In the genomic region with DNA sequence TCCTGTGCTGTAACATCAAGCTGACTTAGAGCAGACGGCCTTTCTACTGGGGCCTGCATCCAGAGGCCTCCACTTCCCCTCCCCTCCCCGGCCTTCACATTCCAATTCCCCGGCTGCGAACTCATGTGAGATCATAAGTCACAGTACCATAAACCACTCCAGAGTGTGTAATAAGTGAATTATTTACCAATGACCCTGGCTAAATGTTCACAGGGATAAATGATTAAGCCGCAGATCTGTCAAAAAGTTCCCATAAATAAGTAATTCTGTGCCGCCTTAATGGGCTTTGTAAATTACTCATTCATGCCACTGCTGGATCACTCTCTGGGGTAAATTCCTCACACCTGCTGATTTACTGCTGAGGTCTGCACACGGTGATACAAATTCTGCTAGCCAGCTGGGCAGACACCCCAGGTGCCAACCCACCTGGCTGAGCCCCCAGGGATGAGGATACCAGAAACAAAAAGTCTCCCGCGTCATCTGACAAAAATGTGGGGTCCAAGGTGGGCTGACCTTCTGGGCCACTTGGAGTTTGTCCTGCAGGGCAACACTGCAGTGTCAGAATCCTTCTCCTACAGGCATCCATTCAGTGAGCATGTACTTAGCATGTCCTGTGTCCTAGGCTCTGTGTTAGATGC, we compare ENCODE assay signal across 14 cellular contexts. TPM values are rescaled to one million over a fixed set of nuclear protein-coding genes. Genes with fewer than 3 reads are reported as not detected.
DNase-seq lines count a peak whose midpoint lies in the region; ATAC-seq, FAIRE-seq and TF ChIP-seq lines count a peak whose summit lies in the region.
"Had no signal": no experiment of that assay in that cellular context is flagged by ENCODE, and none has a peak within 500 bp of the region (broad histone marks: within the 10 kb centered on the region; RNA-seq: fewer than 3 reads in every experiment).

No MANE protein-coding gene starts in this region.

- H3K79me2 ChIP-seq in Karpas-422 (ENCODE audit: low read length), result no peaks in the 10 kb centered on the region

- no peak overlapping the region for H3K4me3 ChIP-seq in fibroblast of villous mesenchyme (ENCODE audit: low read depth, low read length)
- no peak overlapping the region for H3K4me3 ChIP-seq in pancreas
- no peak overlapping the region for H3K4me3 ChIP-seq in Karpas-422 (ENCODE audit: low read length)
- H3K4me3 ChIP-seq: BLaER1, tibial nerve had no signal

- H3K4me1 ChIP-seq in pancreas, result peaks cover 0 to 15% (median 13%) of the 10 kb centered on the region in 3 donors
- no peaks in the 10 kb centered on the region; the same call in 1 of the 2 replicates for H3K4me1 ChIP-seq in Karpas-422 (ENCODE audit: low read length)

- FAIRE-seq in RCC 7860 (lab: Jason Lieb, UNC) (peak; percentile 100), pancreas (lab: Jason Lieb, UNC) (no peak)

- peak; percentile 77 to 87 (median 82) for ATAC-seq in pancreas
- no peak for ATAC-seq in GM18867 (IDR thresholded peaks at IDR 0.05; ENCODE audit: unreplicated experiment)
- ATAC-seq: right cardiac atrium had no signal

- H3K36me3 ChIP-seq in pancreas (no peaks in the 10 kb centered on the region), Karpas-422 (ENCODE audit: insufficient read depth, low read length) (no peaks in the 10 kb centered on the region)
- H3K36me3 ChIP-seq: BLaER1, tibial nerve had no signal

- intact Hi-C loops in pancreas (cut with DNase I), result no loop called here

- H3K27ac ChIP-seq in pancreas, result peak overlapping the region; percentile 43 to 76 (median 56)
- no peak overlapping the region for H3K27ac ChIP-seq in Karpas-422 (ENCODE audit: low read length)
- H3K27ac ChIP-seq: BLaER1, tibial nerve had no signal

- no peaks in the 10 kb centered on the region for H4K20me1 ChIP-seq in Karpas-422 (ENCODE audit: insufficient read depth, low read depth, low read length)
- H4K20me1 ChIP-seq: BLaER1 had no signal

- H3K9me2 ChIP-seq in Karpas-422 (replicated peaks; ENCODE audit: insufficient read depth, low read length), result no peaks in the 10 kb centered on the region

- DNase-seq in AG20443 (ENCODE audit: low spot score) (peak; percentile 40), RCC 7860 (ENCODE audit: low spot score) (peak; percentile 99), fibroblast of villous mesenchyme (ENCODE audit: low read depth) (peak; percentile 83), pancreas (peak in 4 of 6 donors; percentile 55 to 76 (median 66)), activated gamma-delta T cell (lab: John Stamatoyannopoulos, UW) (no peak), T1000 (lab: John Stamatoyannopoulos, UW) (no peak), Karpas-422 (no peak)
- DNase-seq: H7, KBM-7, NCI-H2081, right cardiac atrium had no signal

- no peak overlapping the region for H3K4me2 ChIP-seq in Karpas-422 (ENCODE audit: low read depth, low read length, poor library complexity, severe bottlenecking)
- H3K4me2 ChIP-seq: BLaER1 had no signal

- H3K27me3 ChIP-seq in pancreas (no peaks in the 10 kb centered on the region), Karpas-422 (ENCODE audit: low read length) (no peaks in the 10 kb centered on the region)
- H3K27me3 ChIP-seq: BLaER1 had no signal

- no peak overlapping the region for H2AFZ ChIP-seq in Karpas-422 (ENCODE audit: low read length)

- H3K9me3 ChIP-seq in pancreas (no peaks in the 10 kb centered on the region), Karpas-422 (ENCODE audit: low read length) (no peaks in the 10 kb centered on the region)

- TF ChIP-seq CTCF in fibroblast of villous mesenchyme (IDR thresholded peaks at IDR 0.05; ENCODE audit: insufficient read depth, low read depth, low read length), result no peak
- no peak for TF ChIP-seq CTCF in pancreas (IDR thresholded peaks at IDR 0.05)

- 32 to 37% methylated on average over 9 of the region's 9 CpGs for WGBS in pancreas, 2 donors

- no peak overlapping the region for H3K9ac ChIP-seq in Karpas-422 (ENCODE audit: low read length)
- H3K9ac ChIP-seq: BLaER1 had no signal

RNA-seq across cellular contexts. Expression of gene KIRREL1, which starts 27.3 kb away (rescaled TPM):
- 120 TPM in 2 replicates for total RNA-seq in fibroblast of villous mesenchyme
- total RNA-seq in pancreas, result 10 to 100 TPM in 1 of 6 donors, 1 to 10 TPM in 5; 1.9 to 13.0 (median 4.9) TPM
- polyA plus RNA-seq in pancreas, result 1 to 10 TPM; 2.5 to 3.8 TPM
- not detected in 2 replicates for total RNA-seq in Karpas-422 (2014; rRNA removed; shearing (Covaris generic); ENCODE audit: low replicate concordance)

Comparison
In these comparisons a context has a peak if more than half of its experiments do, and no peak if none do; other contexts are left out.
1. DNase-seq: peak in AG20443 (single experiment), RCC 7860 (single experiment), fibroblast of villous mesenchyme (single experiment) and pancreas (4 of 6); none in activated gamma-delta T cell (single experiment), T1000 (single experiment) and Karpas-422 (single experiment).